ENCODE assay signal across 22 cellular contexts in the genomic region with DNA sequence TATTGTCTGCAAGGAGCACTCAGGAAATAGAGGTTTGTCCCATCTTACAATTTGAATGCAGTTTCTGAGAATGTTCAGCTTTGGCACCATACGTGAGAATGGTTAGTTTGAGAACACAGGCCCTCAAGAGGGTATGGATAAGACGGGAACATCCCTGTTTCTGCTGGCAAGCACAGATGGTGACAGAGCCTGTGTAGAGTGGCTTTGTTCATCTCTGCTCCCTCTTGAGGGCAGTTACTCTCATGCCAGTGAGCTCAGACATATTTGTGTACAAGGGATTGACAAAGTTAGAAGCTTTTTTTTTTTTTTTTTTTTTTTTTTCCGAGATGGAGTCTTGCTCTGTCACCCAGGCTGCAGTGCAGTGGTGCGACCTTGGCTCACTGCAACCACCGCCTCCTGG.
A peak's percentile ranks its signal among the peaks of the same experiment; 100 is the strongest.
DNase-seq lines count a peak whose midpoint lies in the region; ATAC-seq, FAIRE-seq and TF ChIP-seq lines count a peak whose summit lies in the region.
"Had no signal": no experiment of that assay in that cellular context is flagged by ENCODE, and none has a peak within 500 bp of the region (broad histone marks: within the 10 kb centered on the region; RNA-seq: fewer than 3 reads in every experiment).

No MANE protein-coding gene starts in this region.

- H3K9me3 Mint-ChIP-seq in activated T-cell treated with anti-CD3 and anti-CD28 coated beads, Interleukin-2, amount 50 U/mL, for 72 hours: no peaks in the 10 kb centered on the region

- TF ChIP-seq CTCF in WERI-Rb-1 (IDR thresholded peaks at IDR 0.05; ENCODE audit: low read depth, low read length): 0 out of 2 replicates have a peak, but pooled peaks have one; percentile 20
- no peak for TF ChIP-seq CTCF in D721Med (IDR thresholded peaks at IDR 0.05; ENCODE audit: insufficient read depth, missing control alignments)

- H3K4me1 Mint-ChIP-seq in activated T-cell treated with anti-CD3 and anti-CD28 coated beads, Interleukin-2, amount 50 U/mL, for 72 hours (ENCODE audit: low read depth): no peaks in the 10 kb centered on the region

- FAIRE-seq in D721Med (lab: Jason Lieb, UNC): no peak
- FAIRE-seq: islet of Langerhans, TTC549 had no signal

- H3K27ac Mint-ChIP-seq in activated T-cell treated with anti-CD3 and anti-CD28 coated beads, Interleukin-2, amount 50 U/mL, for 72 hours: no peak overlapping the region

- 67% methylated on average over 5 of the region's 5 CpGs for WGBS in right cardiac atrium

- no peak overlapping the region for H3K4me3 Mint-ChIP-seq in activated T-cell treated with anti-CD3 and anti-CD28 coated beads, Interleukin-2, amount 50 U/mL, for 72 hours

- peak; percentile 32 for DNase-seq in AG08395 (ENCODE audit: low spot score)
- DNase-seq in ELR (ENCODE audit: low read depth): peak; percentile 6
- no peak for DNase-seq in WERI-Rb-1
- DNase-seq in right cardiac atrium: no peak
- DNase-seq in D721Med (ENCODE audit: insufficient read length, low spot score): no peak
- DNase-seq in activated T-cell treated with anti-CD3 and anti-CD28 coated beads, Interleukin-2, amount 50 U/mL, for 72 hours: no peak
- DNase-seq in activated CD8-positive, alpha-beta memory T cell treated with anti-CD3 and anti-CD28 coated beads, Interleukin-2, amount 50 U/mL, for 4 hours: no peak
- DNase-seq in MG63: no peak
- DNase-seq: activated CD8-positive, alpha-beta memory T cell treated with anti-CD3 and anti-CD28 coated beads for 24 hours; activated naive CD4-positive, alpha-beta T cell treated with anti-CD3 and anti-CD28 coated beads, Interleukin-2, amount 50 U/mL, for 16 hours; activated T-cell treated with anti-CD3 and anti-CD28 coated beads, Interleukin-2, amount 50 U/mL, for 48 hours; DND-41; lower lobe of right lung; NCI-H1417 treated with DMSO at 0.1 percent for 48 hours; NCI-H524 treated with DMSO at 0.1 percent for 48 hours; stimulated activated CD4-positive, alpha-beta T cell treated with anti-CD3 and anti-CD28 coated beads, Interleukin-4, amount 100 ng/mL, for 4 hours; stimulated activated naive CD8-positive, alpha-beta T cell treated with anti-CD3 and anti-CD28 coated beads, Interleukin-15, Interleukin-2, amounts not matched to agents 100 U/mL and 50 U/mL, for 24 hours; thyroid gland had no signal

- peaks cover 6% of the 10 kb centered on the region for H3K27me3 Mint-ChIP-seq in activated T-cell treated with anti-CD3 and anti-CD28 coated beads, Interleukin-2, amount 50 U/mL, for 72 hours (ENCODE audit: low read depth)

- peak; percentile 60 to 84 for ATAC-seq in right cardiac atrium
- no peak for ATAC-seq in activated T-cell treated with anti-CD3 and anti-CD28 coated beads, Interleukin-2, amount 50 U/mL, for 72 hours (replicated peaks in 1 of 2)
- ATAC-seq: lower lobe of right lung; stimulated activated naive CD8-positive, alpha-beta T cell treated with anti-CD3 and anti-CD28 coated beads, Interleukin-15, Interleukin-2, amounts not matched to agents 100 U/mL and 50 U/mL, for 24 hours had no signal

- H3K27ac ChIP-seq in WERI-Rb-1 (no peak overlapping the region), right cardiac atrium (ENCODE audit: low read length) (peak overlapping the region; percentile 48)
- H3K27ac ChIP-seq: cardiac muscle cell, epithelial cell of prostate, lower lobe of right lung had no signal

- intact Hi-C loops in right cardiac atrium (cut with DNase I): no loop called here

- peaks cover 6% of the 10 kb centered on the region for H3K4me1 ChIP-seq in right cardiac atrium (ENCODE audit: control insufficient read depth, insufficient read depth, low read length)
- H3K4me1 ChIP-seq: lower lobe of right lung, thyroid gland had no signal

- no peaks in the 10 kb centered on the region for H3K9me3 ChIP-seq in WERI-Rb-1 (ENCODE audit: severe bottlenecking)
- H3K9me3 ChIP-seq in right cardiac atrium (ENCODE audit: control insufficient read depth, low read length): no peaks in the 10 kb centered on the region
- peaks cover 2% of the 10 kb centered on the region; the same call in 1 of the 2 replicates for H3K9me3 ChIP-seq in MG63
- H3K9me3 ChIP-seq: lower lobe of right lung, thyroid gland had no signal

- H3K36me3 Mint-ChIP-seq in activated T-cell treated with anti-CD3 and anti-CD28 coated beads, Interleukin-2, amount 50 U/mL, for 72 hours (ENCODE audit: insufficient read depth in 2 of 2): peaks cover 0 to 2% of the 10 kb centered on the region in 2 donors

- H3K27me3 ChIP-seq in WERI-Rb-1 (ENCODE audit: insufficient read depth, low read depth, severe bottlenecking): no peaks in the 10 kb centered on the region
- no peaks in the 10 kb centered on the region for H3K27me3 ChIP-seq in right cardiac atrium (ENCODE audit: control insufficient read depth, insufficient read depth)
- no peaks in the 10 kb centered on the region for H3K27me3 ChIP-seq in MG63
- H3K27me3 ChIP-seq: cardiac muscle cell, thyroid gland had no signal

- H3K36me3 ChIP-seq in WERI-Rb-1: no peaks in the 10 kb centered on the region
- H3K36me3 ChIP-seq in MG63: no peaks in the 10 kb centered on the region; the same call in 1 of the 2 replicates
- H3K36me3 ChIP-seq: cardiac muscle cell, lower lobe of right lung, thyroid gland had no signal

- no peak overlapping the region for H3K4me3 ChIP-seq in WERI-Rb-1 (ENCODE audit: low read depth, low read length)
- no peak overlapping the region for H3K4me3 ChIP-seq in right cardiac atrium (ENCODE audit: low read length)
- H3K4me3 ChIP-seq in MG63: no peak overlapping the region
- H3K4me3 ChIP-seq: cardiac muscle cell, lower lobe of right lung, thyroid gland had no signal

Comparison
In these comparisons a context has a peak if more than half of its experiments do, and no peak if none do; other contexts are left out.
1. DNase-seq: peak in AG08395 (single experiment) and ELR (single experiment); none in WERI-Rb-1 (single experiment), right cardiac atrium (0 of 3), D721Med (single experiment), activated T-cell treated with anti-CD3 and anti-CD28 coated beads, Interleukin-2, amount 50 U/mL, for 72 hours (0 of 2), activated CD8-positive, alpha-beta memory T cell treated with anti-CD3 and anti-CD28 coated beads, Interleukin-2, amount 50 U/mL, for 4 hours (single experiment) and MG63 (single experiment).
2. ATAC-seq: peak in right cardiac atrium (2 of 2); none in activated T-cell treated with anti-CD3 and anti-CD28 coated beads, Interleukin-2, amount 50 U/mL, for 72 hours (0 of 2).